10 cellular contexts compared by ENCODE assay signal in genomic region chr5:136030956-136031611, GRCh38. TPM values are rescaled to one million over a fixed set of nuclear protein-coding genes. Genes with fewer than 3 reads are reported as not detected.
DNase-seq lines count a peak whose midpoint lies in the region; ATAC-seq and TF ChIP-seq lines count a peak whose summit lies in the region.
"Had no signal": no experiment of that assay in that cellular context is flagged by ENCODE, and none has a peak within 500 bp of the region (broad histone marks: within the 10 kb centered on the region; RNA-seq: fewer than 3 reads in every experiment).

No MANE protein-coding gene starts in this region.

- H3K4me1 ChIP-seq in rectal smooth muscle tissue (ENCODE audit: control insufficient read depth, insufficient read depth, low read length) (peaks cover 1% of the 10 kb centered on the region), lower lobe of right lung (peaks cover 50% of the 10 kb centered on the region), testis (no peaks in the 10 kb centered on the region)
- peaks cover 5% of the 10 kb centered on the region for H3K4me1 ChIP-seq in effector memory CD4-positive, alpha-beta T cell (ENCODE audit: control insufficient read depth, insufficient read depth, low read length, poor library complexity, severe bottlenecking)

- H3K36me3 ChIP-seq in brain microvascular endothelial cell (replicated peaks) (peaks cover 29% of the 10 kb centered on the region), rectal smooth muscle tissue (ENCODE audit: control insufficient read depth, insufficient read depth, low read length) (no peaks in the 10 kb centered on the region), lower lobe of right lung (peaks cover 5% of the 10 kb centered on the region), testis (ENCODE audit: low read depth, missing control alignments) (no peaks in the 10 kb centered on the region)
- H3K36me3 ChIP-seq in effector memory CD4-positive, alpha-beta T cell (ENCODE audit: control insufficient read depth, insufficient read depth, low read length) = no peaks in the 10 kb centered on the region

- no peak overlapping the region for H3K9ac ChIP-seq in rectal smooth muscle tissue (ENCODE audit: low read length)

- no peak for TF ChIP-seq POLR2A in testis (IDR thresholded peaks at IDR 0.05)

- ATAC-seq in GM18868 (IDR thresholded peaks at IDR 0.05; ENCODE audit: unreplicated experiment) (peak; percentile 80), HG03025 (IDR thresholded peaks at IDR 0.05; ENCODE audit: low FRiP score, unreplicated experiment) (peak; percentile 50), lower lobe of right lung (no peak)
- ATAC-seq: WTC11 had no signal

- H3K27ac ChIP-seq in brain microvascular endothelial cell = peak overlapping the region; percentile 11
- no peak overlapping the region for H3K27ac ChIP-seq in rectal smooth muscle tissue (ENCODE audit: low read depth, low read length)
- no peak overlapping the region for H3K27ac ChIP-seq in lower lobe of right lung
- no peak overlapping the region for H3K27ac ChIP-seq in testis
- no peak overlapping the region for H3K27ac ChIP-seq in effector memory CD4-positive, alpha-beta T cell (ENCODE audit: insufficient read depth, low read length, poor library complexity, severe bottlenecking)

- 81 to 85% methylated on average over 8 of the region's 8 CpGs for WGBS in testis, 2 donors

- intact Hi-C loops in lower lobe of right lung (cut with DNase I) (no loop called here), testis (cut with DNase I; ENCODE audit: low total_unique reads) (no loop called here)

- in situ Hi-C loops in brain microvascular endothelial cell (cut with HindIII; ENCODE audit: low pct_ligation_motif_present, low sequenced_read_pairs) = no loop called here

- H3K27me3 ChIP-seq in brain microvascular endothelial cell (replicated peaks) (no peaks in the 10 kb centered on the region), rectal smooth muscle tissue (ENCODE audit: control insufficient read depth, insufficient read depth, low read length) (no peaks in the 10 kb centered on the region), lower lobe of right lung (ENCODE audit: low read depth) (peaks cover 12% of the 10 kb centered on the region), testis (no peaks in the 10 kb centered on the region)
- peaks cover 5% of the 10 kb centered on the region for H3K27me3 ChIP-seq in effector memory CD4-positive, alpha-beta T cell (replicated peaks; ENCODE audit: control insufficient read depth, insufficient read depth, low read length, poor library complexity, severe bottlenecking)

- DNase-seq in brain microvascular endothelial cell (no peak), lower lobe of right lung (no peak), testis (no peak), NCI-H82 treated with DMSO at 0.1 percent for 48 hours (lab: John Stamatoyannopoulos, UW; ENCODE audit: unreplicated experiment) (no peak)
- DNase-seq in effector memory CD4-positive, alpha-beta T cell = no peak
- DNase-seq: NCI-H2081 treated with DMSO at 0.1 percent for 48 hours had no signal

- H3K4me3 ChIP-seq in brain microvascular endothelial cell (ENCODE audit: low read depth, low read length) (peak overlapping the region; percentile 82), rectal smooth muscle tissue (ENCODE audit: low read length) (peak overlapping the region; percentile 14), lower lobe of right lung (no peak overlapping the region), testis (no peak overlapping the region)
- H3K4me3 ChIP-seq in effector memory CD4-positive, alpha-beta T cell (ENCODE audit: insufficient read depth, low read depth, low read length, poor library complexity, severe bottlenecking) = no peak overlapping the region

- H3K9me3 ChIP-seq in lower lobe of right lung (no peaks in the 10 kb centered on the region), testis (no peaks in the 10 kb centered on the region)
- no peaks in the 10 kb centered on the region for H3K9me3 ChIP-seq in effector memory CD4-positive, alpha-beta T cell (ENCODE audit: control insufficient read depth, low read length)

- TF ChIP-seq CTCF in brain microvascular endothelial cell (IDR thresholded peaks at IDR 0.05; ENCODE audit: low read depth, low read length, missing control alignments) = no peak
- TF ChIP-seq CTCF in lower lobe of right lung (IDR thresholded peaks at IDR 0.05) = no peak
- no peak for TF ChIP-seq CTCF in testis (IDR thresholded peaks at IDR 0.05)

RNA-seq across cellular contexts. Expression of gene TGFBI, which starts 2.3 kb away (rescaled TPM):
- total RNA-seq in lower lobe of right lung (140 TPM), testis (10 to 100 TPM in 1 of 2 donors, 1 to 10 TPM in 1; 9.0 to 15.4 TPM)
- polyA plus RNA-seq in testis (ENCODE audit: insufficient read depth, low read depth, low replicate concordance) = 77.2 TPM

Comparison
In these comparisons a context has a peak if more than half of its experiments do, and no peak if none do; other contexts are left out.
1. ATAC-seq: peak in GM18868 (single experiment) and HG03025 (single experiment); none in lower lobe of right lung (0 of 2).
2. H3K4me3 ChIP-seq: peak in brain microvascular endothelial cell (single experiment) and rectal smooth muscle tissue (single experiment); none in lower lobe of right lung (single experiment), testis (0 of 2) and effector memory CD4-positive, alpha-beta T cell (single experiment).